In the genomic region with DNA sequence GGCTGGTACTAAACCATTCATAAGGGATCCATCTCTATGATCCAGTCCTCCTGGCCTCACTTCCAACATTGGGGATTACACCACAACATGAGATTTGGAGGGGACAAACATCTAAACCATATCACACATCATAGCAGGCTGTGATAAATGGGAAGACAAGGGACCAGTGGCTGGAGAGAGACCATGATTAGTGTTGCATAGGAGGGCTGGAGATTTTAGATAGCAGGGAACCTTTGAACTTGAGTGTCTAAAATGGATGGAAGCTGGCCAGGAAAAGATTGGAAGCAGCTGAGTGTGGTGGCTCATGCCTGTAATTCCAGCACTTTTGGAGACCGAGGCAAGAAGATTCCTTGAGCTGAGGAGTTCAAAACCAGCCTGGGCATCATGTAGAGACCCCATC, we compare ENCODE assay signal across 7 cellular contexts. TPM values are rescaled to one million over a fixed set of nuclear protein-coding genes. Genes with fewer than 3 reads are reported as not detected.
"Had no signal": no experiment of that assay in that cellular context is flagged by ENCODE, and none has a peak within 500 bp of the region (broad histone marks: within the 10 kb centered on the region; RNA-seq: fewer than 3 reads in every experiment).

No MANE protein-coding gene starts in this region.

- H3K9me3 Mint-ChIP-seq: GM23338, H9 had no signal

- H3K4me3 Mint-ChIP-seq: H9 had no signal

- ATAC-seq: GM23338, HepG2, K562 had no signal

- DNase-seq: H9, HCEC 1CT, KG1 had no signal

- H3K4me3 ChIP-seq: GM23338, K562 had no signal

- H3K4me2 ChIP-seq: GM23338 had no signal

- H3K27ac Mint-ChIP-seq: GM23338, H9 had no signal

- H3K27ac ChIP-seq: HL-60 had no signal

- H2AFZ ChIP-seq: GM23338 had no signal

RNA-seq across cellular contexts. Expression of a gene that starts 12.4 kb away (rescaled TPM):
- total RNA-seq: HepG2 had no signal
- polyA plus RNA-seq: HepG2 had no signal
